ENCODE assay signal across 12 cellular contexts in genomic region chr1:153649867-153650235, GRCh38. TPM values are rescaled to one million over a fixed set of nuclear protein-coding genes. Genes with fewer than 3 reads are reported as not detected.
DNase-seq lines count a peak whose midpoint lies in the region; ATAC-seq, FAIRE-seq and TF ChIP-seq lines count a peak whose summit lies in the region.
"Had no signal": no experiment of that assay in that cellular context is flagged by ENCODE, and none has a peak within 500 bp of the region (broad histone marks: within the 10 kb centered on the region; RNA-seq: fewer than 3 reads in every experiment).

No MANE protein-coding gene starts in this region.

- H3K9ac ChIP-seq in K562 (ENCODE audit: insufficient read depth in 1 of 2, low read depth in 2 of 2, low read length in 2 of 2): peak overlapping the region in 1 of 2 experiments; percentile 31; a peak in 1 of 4 replicates

- in situ Hi-C loops in K562 (cut with MboI): no loop called here
- in situ Hi-C loops in transverse colon (cut with MboI; ENCODE audit: low pct_ligation_motif_present in 1 of 4, low pct_unique_long_range_greater_than_20kb in 1 of 4, low sequenced_read_pairs in 3 of 4): loop anchor here in 2 of 4 donors (25.0 kb wide), 2 partner anchors 312 to 337 kb away; partner anchors contain the start of genes CREB3L4 (in 1 of the 2), CRTC2 (in 1 of the 2), JTB (in 1 of the 2) and RAB13 (in 1 of the 2)
- in situ Hi-C loops in brain microvascular endothelial cell (cut with HindIII; ENCODE audit: low pct_ligation_motif_present, low sequenced_read_pairs): no loop called here

- H3K36me3 ChIP-seq in CD4-positive, CD25-positive, alpha-beta regulatory T cell (ENCODE audit: control insufficient read depth, insufficient read depth, low read length): peaks cover 19% of the 10 kb centered on the region
- H3K36me3 ChIP-seq in K562 (ENCODE audit: control insufficient read depth, insufficient read depth, low read length) (peaks cover 23% of the 10 kb centered on the region), transverse colon (peaks cover 0 to 15% (median 7%) of the 10 kb centered on the region in 4 donors), brain microvascular endothelial cell (replicated peaks) (peaks cover 17% of the 10 kb centered on the region)

- H3K9me1 ChIP-seq in K562 (ENCODE audit: control insufficient read depth, insufficient read depth, low read length): no peaks in the 10 kb centered on the region

- TF ChIP-seq POLR2A in NB4 (IDR thresholded peaks at IDR 0.05; ENCODE audit: extremely low read depth, insufficient read length) (peak; percentile 4), K562 (conservative IDR thresholded peaks at IDR 0.05) (no peak), transverse colon (IDR thresholded peaks at IDR 0.05) (no peak)

- no peak overlapping the region for H2AFZ ChIP-seq in K562 (ENCODE audit: low read depth, low read length)

- no peak for FAIRE-seq in K562 (lab: Jason Lieb, UNC)

- no peaks in the 10 kb centered on the region for H3K9me3 Mint-ChIP-seq in CD4-positive, CD25-positive, alpha-beta regulatory T cell

- peaks cover 14 to 47% (median 33%) of the 10 kb centered on the region in 4 donors for H3K4me1 Mint-ChIP-seq in CD4-positive, CD25-positive, alpha-beta regulatory T cell

- CTCF ChIA-PET in K562 (lab: Yijun Ruan, JAX; ENCODE audit: low intra/inter-chr PET ratio): no interaction called here

- H3K79me2 ChIP-seq in K562 (ENCODE audit: control insufficient read depth, insufficient read depth, low read length): no peaks in the 10 kb centered on the region

- peak overlapping the region in 2 of 4 donors; percentile 70 to 72 for H3K4me3 Mint-ChIP-seq in CD4-positive, CD25-positive, alpha-beta regulatory T cell

- no peaks in the 10 kb centered on the region for H4K20me1 ChIP-seq in K562 (replicated peaks; ENCODE audit: control insufficient read depth, insufficient read depth, low read length)

- H3K27me3 ChIP-seq in CD4-positive, CD25-positive, alpha-beta regulatory T cell (ENCODE audit: control insufficient read depth, insufficient read depth, low read length): no peaks in the 10 kb centered on the region
- no peaks in the 10 kb centered on the region for H3K27me3 ChIP-seq in K562 (ENCODE audit: control insufficient read depth in 2 of 2, insufficient read depth in 2 of 2, low read length in 2 of 2)
- H3K27me3 ChIP-seq in transverse colon: no peaks in the 10 kb centered on the region
- no peaks in the 10 kb centered on the region for H3K27me3 ChIP-seq in brain microvascular endothelial cell (replicated peaks)
- H3K27me3 ChIP-seq: SJCRH30 had no signal

- DNase-seq in CD4-positive, CD25-positive, alpha-beta regulatory T cell: no peak
- DNase-seq in NB4 (ENCODE audit: low read depth): no peak
- no peak for DNase-seq in K562 (ENCODE audit: extremely low read depth in 1 of 4, low spot score in 3 of 4)
- DNase-seq in middle frontal gyrus (ENCODE audit: extremely low spot score, low spot score): peak; percentile 67
- DNase-seq in germinal center (ENCODE audit: low spot score): no peak
- DNase-seq in transverse colon: no peak
- DNase-seq in brain microvascular endothelial cell: no peak
- DNase-seq: SJCRH30 had no signal

- TF ChIP-seq CTCF in NB4 (IDR thresholded peaks at IDR 0.05; ENCODE audit: low read depth, low read length): no peak
- TF ChIP-seq CTCF in K562 (IDR thresholded peaks at IDR 0.05 in 2 of 3, conservative IDR thresholded peaks at IDR 0.05 in 1 of 3; ENCODE audit: insufficient read depth in 2 of 3, low read depth in 1 of 3, low read length in 3 of 3): no peak
- TF ChIP-seq CTCF in transverse colon (IDR thresholded peaks at IDR 0.05): no peak
- no peak for TF ChIP-seq CTCF in brain microvascular endothelial cell (IDR thresholded peaks at IDR 0.05; ENCODE audit: low read depth, low read length, missing control alignments)

- 65% methylated on average over 2 of the region's 2 CpGs for WGBS in K562 (ENCODE audit: insufficient coverage, low coverage, missing lambda C conversion rate)
- 60% methylated on average over 2 of the region's 2 CpGs; no CpG with 5 or more reads in 1 of the 2 donors for WGBS in transverse colon (ENCODE audit: low coverage in 1 of 2), 2 donors

- TF ChIP-seq RAD21 in K562 (CRISPR knock-in tag; conservative IDR thresholded peaks at IDR 0.05 in 1 of 2, IDR thresholded peaks at IDR 0.05 in 1 of 2): no peak

- no peak for TF ChIP-seq EP300 in K562 (IDR thresholded peaks at IDR 0.05; ENCODE audit: low read length)
- no peak for TF ChIP-seq EP300 in transverse colon (IDR thresholded peaks at IDR 0.05; ENCODE audit: low read depth)

- no TSS peak for BruUV-seq in K562 (replicated peaks; lab: Mats Ljungman, UMichigan)

- POLR2A ChIA-PET in K562 (lab: Yijun Ruan, JAX): interaction anchor here (0.6 to 14.7 kb wide), 9 partner anchors 11 to 336 kb away, joined by 3 to 205 read pairs (median 4); partner anchors contain the start of genes CHTOP, RAB13, S100A1 and S100A13

- peaks cover 15% of the 10 kb centered on the region for H3K36me3 Mint-ChIP-seq in CD4-positive, CD25-positive, alpha-beta regulatory T cell

- peaks cover 18% of the 10 kb centered on the region for H3K4me1 ChIP-seq in CD4-positive, CD25-positive, alpha-beta regulatory T cell (ENCODE audit: control insufficient read depth, insufficient read depth, low read length, poor library complexity, severe bottlenecking)
- H3K4me1 ChIP-seq in K562 (replicated peaks in 1 of 2; ENCODE audit: control insufficient read depth in 2 of 2, insufficient read depth in 2 of 2, low read length in 2 of 2): peaks cover 14% of the 10 kb centered on the region in 2 experiments
- H3K4me1 ChIP-seq in transverse colon: peaks cover 0 to 11% (median 4%) of the 10 kb centered on the region in 4 donors
- H3K4me1 ChIP-seq: SJCRH30 had no signal

- H3K9me3 ChIP-seq in CD4-positive, CD25-positive, alpha-beta regulatory T cell (ENCODE audit: control insufficient read depth in 2 of 2, low read length in 2 of 2): no peaks in the 10 kb centered on the region
- H3K9me3 ChIP-seq in K562 (replicated peaks; ENCODE audit: control insufficient read depth, insufficient read depth, low read depth, low read length) (no peaks in the 10 kb centered on the region), transverse colon (no peaks in the 10 kb centered on the region)
- H3K9me3 ChIP-seq: SJCRH30, thoracic aorta had no signal

- ATAC-seq in CD4-positive, CD25-positive, alpha-beta regulatory T cell (ENCODE audit: low read depth in 2 of 2): peak; percentile 18 to 25
- ATAC-seq in K562 (no peak), GM18517 (IDR thresholded peaks at IDR 0.05; ENCODE audit: unreplicated experiment) (no peak)
- ATAC-seq: sciatic nerve had no signal

- peak overlapping the region; percentile 41 for H3K27ac ChIP-seq in CD4-positive, CD25-positive, alpha-beta regulatory T cell (ENCODE audit: insufficient read depth, low read length, poor library complexity, severe bottlenecking)
- H3K27ac ChIP-seq in K562 (ENCODE audit: extremely low read depth, low read depth, low read length): no peak overlapping the region
- H3K27ac ChIP-seq in transverse colon: no peak overlapping the region
- no peak overlapping the region for H3K27ac ChIP-seq in brain microvascular endothelial cell
- H3K27ac ChIP-seq: SJCRH30 had no signal

- H3K4me3 ChIP-seq in CD4-positive, CD25-positive, alpha-beta regulatory T cell (ENCODE audit: low read depth, low read length): no peak overlapping the region
- H3K4me3 ChIP-seq in NB4 (ENCODE audit: low read depth, low read length) (no peak overlapping the region), K562 (no peak overlapping the region), transverse colon (no peak overlapping the region), brain microvascular endothelial cell (ENCODE audit: low read depth, low read length) (no peak overlapping the region)
- H3K4me3 ChIP-seq: SJCRH30, thoracic aorta had no signal

- no peak overlapping the region for H3K4me2 ChIP-seq in K562 (ENCODE audit: insufficient read depth, low read length)

- peak overlapping the region; percentile 89 to 97 (median 97) for H3K27ac Mint-ChIP-seq in CD4-positive, CD25-positive, alpha-beta regulatory T cell

- H3K27me3 Mint-ChIP-seq in CD4-positive, CD25-positive, alpha-beta regulatory T cell: no peaks in the 10 kb centered on the region

- intact Hi-C loops in K562 (cut with micrococcal nuclease): no loop called here
- intact Hi-C loops in transverse colon (cut with DNase I; ENCODE audit: low total_unique reads): no loop called here

RNA-seq across cellular contexts. Expression of gene SNAPIN, which starts 8.7 kb away (rescaled TPM):
- 21.5 TPM for total RNA-seq in CD4-positive, CD25-positive, alpha-beta regulatory T cell
- polyA plus RNA-seq in CD4-positive, CD25-positive, alpha-beta regulatory T cell: 100 to 1,000 TPM in 1 of 4 donors, 10 to 100 TPM in 3; 84.9 to 120 (median 93.7) TPM
- total RNA-seq in K562 (2011; cell fraction: chromatin; rRNA removed; ENCODE audit: low replicate concordance): 8.7 and 14.0 TPM in 2 replicates
- total RNA-seq in K562 (2011; cell fraction: nucleolus; rRNA removed): 14.8 and 16.6 TPM in 2 replicates
- total RNA-seq in K562 (2011; cell fraction: nucleoplasm; rRNA removed): 14.4 and 14.7 TPM in 2 replicates
- 36.0 and 36.7 TPM in 2 replicates for total RNA-seq in K562 (2014; rRNA removed)
- total RNA-seq in K562 (2014; rRNA removed; fragmentation: Illumina TruSeq; extraction: Trizol): 26.5 and 27.8 TPM in 2 replicates
- 31.3 and 32.3 TPM in 2 replicates for total RNA-seq in K562 (2015; rRNA removed; fragmentation: Illumina TruSeq; extraction: Trizol)
- total RNA-seq in K562 (2021): 24.6 and 26.6 TPM in 2 replicates
- 32.8 and 36.8 TPM in 2 replicates for polyA plus RNA-seq in K562 (2011; rRNA removed)
- polyA plus RNA-seq in K562 (2011; cell fraction: cytosol; rRNA removed): 36.0 and 39.1 TPM in 2 replicates
- 25.2 and 27.6 TPM in 2 replicates for polyA plus RNA-seq in K562 (2011; cell fraction: nucleus; rRNA removed)
- 28.4 and 30.6 TPM in 2 replicates for polyA plus RNA-seq in K562 (2012)
- 33.5 and 42.4 TPM in 2 replicates for polyA plus RNA-seq in K562 (2014; fragmentation: Illumina TruSeq; extraction: Trizol)
- 10 to 100 TPM; 11.2 to 15.8 TPM for polyA plus RNA-seq in K562 (2014; fragmentation: Nextera tagmentation; extraction: Ambion mirVana)
- 42.4 and 43.9 TPM in 2 replicates for polyA plus RNA-seq in K562 (2014; rRNA removed)
- 10.2 and 10.5 TPM in 2 replicates for polyA minus RNA-seq in K562 (2011; rRNA and poly(A)+ RNA removed)
- 3.1 and 9.0 TPM in 2 replicates for polyA minus RNA-seq in K562 (2011; cell fraction: cytosol; rRNA and poly(A)+ RNA removed)
- 5.9 and 8.8 TPM in 2 replicates for polyA minus RNA-seq in K562 (2011; cell fraction: nucleus; rRNA and poly(A)+ RNA removed)
- total RNA-seq in transverse colon: 10 to 100 TPM; 10.5 to 38.4 (median 27.4) TPM

RNA-seq across cellular contexts. Expression of gene CHTOP, which starts 16.0 kb away (rescaled TPM):
- total RNA-seq in CD4-positive, CD25-positive, alpha-beta regulatory T cell: 85.1 TPM
- polyA plus RNA-seq in CD4-positive, CD25-positive, alpha-beta regulatory T cell: 10 to 100 TPM; 57.5 to 73.1 (median 65.8) TPM
- 128 and 182 TPM in 2 replicates for total RNA-seq in K562 (2011; cell fraction: chromatin; rRNA removed; ENCODE audit: low replicate concordance)
- 86.2 and 96.9 TPM in 2 replicates for total RNA-seq in K562 (2011; cell fraction: nucleolus; rRNA removed)
- 171 and 245 TPM in 2 replicates for total RNA-seq in K562 (2011; cell fraction: nucleoplasm; rRNA removed)
- total RNA-seq in K562 (2014; rRNA removed) (60.8 and 75.6 TPM in 2 replicates), K562 (2014; rRNA removed; fragmentation: Illumina TruSeq; extraction: Trizol) (53.0 and 54.8 TPM in 2 replicates), K562 (2015; rRNA removed; fragmentation: Illumina TruSeq; extraction: Trizol) (57.2 and 60.4 TPM in 2 replicates), K562 (2021) (79.2 and 79.6 TPM in 2 replicates), transverse colon (10 to 100 TPM; 35.2 to 86.1 (median 65.2) TPM)
- polyA plus RNA-seq in K562 (2011; rRNA removed) (82.7 and 91.8 TPM in 2 replicates), K562 (2014; fragmentation: Illumina TruSeq; extraction: Trizol) (68.2 and 68.3 TPM in 2 replicates), K562 (2014; fragmentation: Nextera tagmentation; extraction: Ambion mirVana) (10 to 100 TPM; 10.2 to 10.3 TPM), K562 (2014; rRNA removed) (87.8 and 94.0 TPM in 2 replicates)
- 56.0 and 71.7 TPM in 2 replicates for polyA plus RNA-seq in K562 (2011; cell fraction: cytosol; rRNA removed)
- 78.6 and 81.6 TPM in 2 replicates for polyA plus RNA-seq in K562 (2011; cell fraction: nucleus; rRNA removed)
- 59.7 and 63.1 TPM in 2 replicates for polyA plus RNA-seq in K562 (2012)
- polyA minus RNA-seq in K562 (2011; rRNA and poly(A)+ RNA removed): 67.2 and 81.2 TPM in 2 replicates
- 25.4 and 25.8 TPM in 2 replicates for polyA minus RNA-seq in K562 (2011; cell fraction: cytosol; rRNA and poly(A)+ RNA removed)
- polyA minus RNA-seq in K562 (2011; cell fraction: nucleus; rRNA and poly(A)+ RNA removed): 61.4 and 84.9 TPM in 2 replicates

RNA-seq across cellular contexts. Expression of gene ILF2, which starts 20.9 kb away (rescaled TPM):
- total RNA-seq in CD4-positive, CD25-positive, alpha-beta regulatory T cell: 127 TPM
- polyA plus RNA-seq in CD4-positive, CD25-positive, alpha-beta regulatory T cell: 100 to 1,000 TPM; 133 to 162 (median 150) TPM
- 167 and 217 TPM in 2 replicates for total RNA-seq in K562 (2011; cell fraction: chromatin; rRNA removed; ENCODE audit: low replicate concordance)
- 160 TPM in 2 replicates for total RNA-seq in K562 (2011; cell fraction: nucleolus; rRNA removed)
- 148 and 169 TPM in 2 replicates for total RNA-seq in K562 (2011; cell fraction: nucleoplasm; rRNA removed)
- 282 and 331 TPM in 2 replicates for total RNA-seq in K562 (2014; rRNA removed)
- 474 and 498 TPM in 2 replicates for total RNA-seq in K562 (2014; rRNA removed; fragmentation: Illumina TruSeq; extraction: Trizol)
- total RNA-seq in K562 (2015; rRNA removed; fragmentation: Illumina TruSeq; extraction: Trizol): 482 and 491 TPM in 2 replicates
- total RNA-seq in K562 (2021): 313 and 315 TPM in 2 replicates
- polyA plus RNA-seq in K562 (2011; rRNA removed): 632 and 726 TPM in 2 replicates
- polyA plus RNA-seq in K562 (2011; cell fraction: cytosol; rRNA removed): 415 and 502 TPM in 2 replicates
- polyA plus RNA-seq in K562 (2011; cell fraction: nucleus; rRNA removed): 264 and 364 TPM in 2 replicates
- 325 and 353 TPM in 2 replicates for polyA plus RNA-seq in K562 (2012)
- polyA plus RNA-seq in K562 (2014; fragmentation: Illumina TruSeq; extraction: Trizol): 544 and 664 TPM in 2 replicates
- 100 to 1,000 TPM; 459 to 642 TPM for polyA plus RNA-seq in K562 (2014; fragmentation: Nextera tagmentation; extraction: Ambion mirVana)
- polyA plus RNA-seq in K562 (2014; rRNA removed): 305 and 356 TPM in 2 replicates
- 480 and 562 TPM in 2 replicates for polyA minus RNA-seq in K562 (2011; rRNA and poly(A)+ RNA removed)
- 157 and 219 TPM in 2 replicates for polyA minus RNA-seq in K562 (2011; cell fraction: cytosol; rRNA and poly(A)+ RNA removed)
- polyA minus RNA-seq in K562 (2011; cell fraction: nucleus; rRNA and poly(A)+ RNA removed): 57.8 and 119 TPM in 2 replicates
- total RNA-seq in transverse colon: 100 to 1,000 TPM in 1 of 4 donors, 10 to 100 TPM in 3; 16.5 to 102 (median 66.5) TPM

RNA-seq across cellular contexts. Expression of gene S100A1, which starts 21.6 kb away (rescaled TPM):
- not detected for total RNA-seq in CD4-positive, CD25-positive, alpha-beta regulatory T cell
- not detected for polyA plus RNA-seq in CD4-positive, CD25-positive, alpha-beta regulatory T cell
- 3.4 and 6.9 TPM in 2 replicates for total RNA-seq in K562 (2011; cell fraction: chromatin; rRNA removed; ENCODE audit: low replicate concordance)
- 4.8 and 6.3 TPM in 2 replicates for total RNA-seq in K562 (2011; cell fraction: nucleolus; rRNA removed)
- total RNA-seq in K562 (2011; cell fraction: nucleoplasm; rRNA removed): 5.9 and 8.4 TPM in 2 replicates
- total RNA-seq in K562 (2014; rRNA removed) (16.1 and 22.4 TPM in 2 replicates), K562 (2014; rRNA removed; fragmentation: Illumina TruSeq; extraction: Trizol) (4.6 and 5.7 TPM in 2 replicates), K562 (2015; rRNA removed; fragmentation: Illumina TruSeq; extraction: Trizol) (7.9 TPM in 2 replicates), K562 (2021) (12.7 and 14.1 TPM in 2 replicates), transverse colon (1 to 10 TPM in 2 of 4 donors, not detected in 2; 3.7 to 4.4 TPM)
- polyA plus RNA-seq in K562 (2011; rRNA removed) (27.3 and 30.1 TPM in 2 replicates), K562 (2014; fragmentation: Illumina TruSeq; extraction: Trizol) (14.4 and 15.0 TPM in 2 replicates), K562 (2014; fragmentation: Nextera tagmentation; extraction: Ambion mirVana) (under 1 TPM; 0.44 to 0.53 TPM), K562 (2014; rRNA removed) (24.4 and 27.1 TPM in 2 replicates)
- polyA plus RNA-seq in K562 (2011; cell fraction: cytosol; rRNA removed): 46.4 and 48.5 TPM in 2 replicates
- 10.6 and 11.0 TPM in 2 replicates for polyA plus RNA-seq in K562 (2011; cell fraction: nucleus; rRNA removed)
- 27.9 and 39.5 TPM in 2 replicates for polyA plus RNA-seq in K562 (2012)
- polyA minus RNA-seq in K562 (2011; rRNA and poly(A)+ RNA removed): 12.5 and 25.6 TPM in 2 replicates
- 11.0 and 12.5 TPM in 2 replicates for polyA minus RNA-seq in K562 (2011; cell fraction: cytosol; rRNA and poly(A)+ RNA removed)
- 2.2 and 4.4 TPM in 2 replicates for polyA minus RNA-seq in K562 (2011; cell fraction: nucleus; rRNA and poly(A)+ RNA removed)
- total RNA-seq: glomerular endothelial cell, thoracic aorta had no signal

RNA-seq across cellular contexts. Expression of gene S100A13, which starts 22.5 kb away (rescaled TPM):
- total RNA-seq in CD4-positive, CD25-positive, alpha-beta regulatory T cell: 6.4 TPM
- 1 to 10 TPM in 2 of 4 donors, under 1 TPM in 2; 0.41 to 1.8 (median 1.3) TPM for polyA plus RNA-seq in CD4-positive, CD25-positive, alpha-beta regulatory T cell
- 24.7 and 50.2 TPM in 2 replicates for total RNA-seq in K562 (2011; cell fraction: chromatin; rRNA removed; ENCODE audit: low replicate concordance)
- 28.6 and 31.2 TPM in 2 replicates for total RNA-seq in K562 (2011; cell fraction: nucleolus; rRNA removed)
- 27.3 and 31.8 TPM in 2 replicates for total RNA-seq in K562 (2011; cell fraction: nucleoplasm; rRNA removed)
- total RNA-seq in K562 (2014; rRNA removed): 48.8 and 58.0 TPM in 2 replicates
- total RNA-seq in K562 (2014; rRNA removed; fragmentation: Illumina TruSeq; extraction: Trizol): 45.6 and 53.8 TPM in 2 replicates
- 46.5 and 49.2 TPM in 2 replicates for total RNA-seq in K562 (2015; rRNA removed; fragmentation: Illumina TruSeq; extraction: Trizol)
- total RNA-seq in K562 (2021): 41.9 and 43.3 TPM in 2 replicates
- 82.1 and 112 TPM in 2 replicates for polyA plus RNA-seq in K562 (2011; rRNA removed)
- 76.6 and 95.8 TPM in 2 replicates for polyA plus RNA-seq in K562 (2011; cell fraction: cytosol; rRNA removed)
- 77.0 and 81.9 TPM in 2 replicates for polyA plus RNA-seq in K562 (2011; cell fraction: nucleus; rRNA removed)
- 90.6 and 94.3 TPM in 2 replicates for polyA plus RNA-seq in K562 (2012)
- 46.5 and 51.4 TPM in 2 replicates for polyA plus RNA-seq in K562 (2014; fragmentation: Illumina TruSeq; extraction: Trizol)
- polyA plus RNA-seq in K562 (2014; fragmentation: Nextera tagmentation; extraction: Ambion mirVana): 100 to 1,000 TPM; 128 to 129 TPM
- polyA plus RNA-seq in K562 (2014; rRNA removed): 101 and 114 TPM in 2 replicates
- 26.7 and 43.1 TPM in 2 replicates for polyA minus RNA-seq in K562 (2011; rRNA and poly(A)+ RNA removed)
- polyA minus RNA-seq in K562 (2011; cell fraction: cytosol; rRNA and poly(A)+ RNA removed): 9.8 and 13.9 TPM in 2 replicates
- 8.0 and 9.2 TPM in 2 replicates for polyA minus RNA-seq in K562 (2011; cell fraction: nucleus; rRNA and poly(A)+ RNA removed)
- 10 to 100 TPM; 33.8 to 67.8 (median 45.5) TPM for total RNA-seq in transverse colon

Comparison
In these comparisons a context has a peak if more than half of its experiments do, and no peak if none do; other contexts are left out.
1. ATAC-seq: peak in CD4-positive, CD25-positive, alpha-beta regulatory T cell (2 of 2); none in K562 (single experiment) and GM18517 (single experiment).